8 cellular contexts compared by ENCODE assay signal in genomic region chr7:126856691-126857291, GRCh38.
DNase-seq lines count a peak whose midpoint lies in the region; ATAC-seq, FAIRE-seq and TF ChIP-seq lines count a peak whose summit lies in the region.

No MANE protein-coding gene starts in this region.

- DNase-seq in BE2C, result no peak
- DNase-seq in astrocyte (ENCODE audit: low read depth), result no peak
- DNase-seq in uterus, result no peak
- no peak for DNase-seq in naive thymus-derived CD4-positive, alpha-beta T cell
- no peak for DNase-seq in retina

- no peaks in the 10 kb centered on the region for H4K20me1 ChIP-seq in astrocyte (ENCODE audit: insufficient read depth, low read length)

- FAIRE-seq in astrocyte (lab: Jason Lieb, UNC), result peak; percentile 39

- peak; percentile 64 for ATAC-seq in GM19025 (IDR thresholded peaks at IDR 0.05; ENCODE audit: low read depth, unreplicated experiment)
- ATAC-seq in HG03354 (IDR thresholded peaks at IDR 0.05; ENCODE audit: poor library complexity, severe bottlenecking, unreplicated experiment), result peak; percentile 85
- ATAC-seq in naive thymus-derived CD4-positive, alpha-beta T cell, result no peak

- H3K9ac ChIP-seq in astrocyte (ENCODE audit: low read length), result no peak overlapping the region

- H3K4me1 Mint-ChIP-seq in astrocyte (ENCODE audit: low read depth, unreplicated experiment), result peaks cover 5% of the 10 kb centered on the region
- H3K4me1 Mint-ChIP-seq in nephron, result no peaks in the 10 kb centered on the region
- no peaks in the 10 kb centered on the region for H3K4me1 Mint-ChIP-seq in naive thymus-derived CD4-positive, alpha-beta T cell

- POLR2A ChIA-PET in naive thymus-derived CD4-positive, alpha-beta T cell (lab: Charles Lee), result no interaction called here

- H3K36me3 ChIP-seq in BE2C, result no peaks in the 10 kb centered on the region
- no peaks in the 10 kb centered on the region for H3K36me3 ChIP-seq in astrocyte (ENCODE audit: insufficient read depth, low read length)
- H3K36me3 ChIP-seq in uterus, result no peaks in the 10 kb centered on the region
- no peaks in the 10 kb centered on the region for H3K36me3 ChIP-seq in naive thymus-derived CD4-positive, alpha-beta T cell (ENCODE audit: control insufficient read depth in 2 of 3, insufficient read depth in 3 of 3, low read length in 3 of 3)

- H3K36me3 Mint-ChIP-seq in astrocyte (ENCODE audit: low read depth, unreplicated experiment) (no peaks in the 10 kb centered on the region), nephron (ENCODE audit: low read depth) (no peaks in the 10 kb centered on the region)
- H3K36me3 Mint-ChIP-seq in naive thymus-derived CD4-positive, alpha-beta T cell, result no peaks in the 10 kb centered on the region

- no peak overlapping the region for H3K4me3 ChIP-seq in BE2C (ENCODE audit: low read depth, low read length)
- no peak overlapping the region for H3K4me3 ChIP-seq in astrocyte (ENCODE audit: insufficient read depth, low read depth, low read length)
- H3K4me3 ChIP-seq in uterus, result no peak overlapping the region
- no peak overlapping the region for H3K4me3 ChIP-seq in naive thymus-derived CD4-positive, alpha-beta T cell (ENCODE audit: low read length)

- H3K4me2 ChIP-seq in astrocyte (ENCODE audit: low read length), result no peak overlapping the region

- peak; percentile 87 for TF ChIP-seq CTCF in BE2C (IDR thresholded peaks at IDR 0.05; ENCODE audit: low read depth, low read length)
- peak; percentile 47 for TF ChIP-seq CTCF in astrocyte (IDR thresholded peaks at IDR 0.05; ENCODE audit: insufficient read depth, low read depth, low read length)
- TF ChIP-seq CTCF in nephron (IDR thresholded peaks at IDR 0.05; ENCODE audit: unreplicated experiment in 3 of 3), result peak; percentile 33 to 55 (median 35)
- no peak for TF ChIP-seq CTCF in uterus (IDR thresholded peaks at IDR 0.05)

- no peaks in the 10 kb centered on the region for H3K4me1 ChIP-seq in BE2C
- no peaks in the 10 kb centered on the region for H3K4me1 ChIP-seq in astrocyte (ENCODE audit: insufficient read depth, low read length)
- no peaks in the 10 kb centered on the region for H3K4me1 ChIP-seq in uterus
- H3K4me1 ChIP-seq in naive thymus-derived CD4-positive, alpha-beta T cell (ENCODE audit: control insufficient read depth in 2 of 2, insufficient read depth in 2 of 2, low read length in 2 of 2), result no peaks in the 10 kb centered on the region

- H3K27ac Mint-ChIP-seq in astrocyte (ENCODE audit: unreplicated experiment) (no peak overlapping the region), nephron (no peak overlapping the region)
- H3K27ac Mint-ChIP-seq in naive thymus-derived CD4-positive, alpha-beta T cell, result no peak overlapping the region

- TF ChIP-seq POLR2A in uterus (IDR thresholded peaks at IDR 0.05), result no peak

- CTCF ChIA-PET in naive thymus-derived CD4-positive, alpha-beta T cell (lab: Charles Lee), result no interaction called here

- H3K9me3 ChIP-seq in BE2C, result no peaks in the 10 kb centered on the region
- H3K9me3 ChIP-seq in astrocyte (ENCODE audit: insufficient read depth, low read depth, low read length), result no peaks in the 10 kb centered on the region
- H3K9me3 ChIP-seq in uterus, result no peaks in the 10 kb centered on the region
- H3K9me3 ChIP-seq in naive thymus-derived CD4-positive, alpha-beta T cell (ENCODE audit: control insufficient read depth in 2 of 3, low read length in 3 of 3), result no peaks in the 10 kb centered on the region

- no peaks in the 10 kb centered on the region for H3K9me3 Mint-ChIP-seq in astrocyte (ENCODE audit: unreplicated experiment)
- H3K9me3 Mint-ChIP-seq in nephron, result no peaks in the 10 kb centered on the region
- peaks cover 0 to 7% (median 0%) of the 10 kb centered on the region in 11 donors for H3K9me3 Mint-ChIP-seq in naive thymus-derived CD4-positive, alpha-beta T cell

- intact Hi-C loops in uterus (cut with DNase I; ENCODE audit: low total_unique reads), result no loop called here
- intact Hi-C loops in naive thymus-derived CD4-positive, alpha-beta T cell (cut with micrococcal nuclease), result no loop called here

- H3K27ac ChIP-seq in astrocyte (ENCODE audit: low read depth, low read length) (no peak overlapping the region), uterus (no peak overlapping the region)
- no peak overlapping the region for H3K27ac ChIP-seq in naive thymus-derived CD4-positive, alpha-beta T cell (ENCODE audit: low read depth, low read length)

- no peaks in the 10 kb centered on the region for H3K27me3 ChIP-seq in BE2C
- no peaks in the 10 kb centered on the region for H3K27me3 ChIP-seq in astrocyte (ENCODE audit: insufficient read depth, low read length)
- H3K27me3 ChIP-seq in uterus, result no peaks in the 10 kb centered on the region
- no peaks in the 10 kb centered on the region for H3K27me3 ChIP-seq in naive thymus-derived CD4-positive, alpha-beta T cell (ENCODE audit: control insufficient read depth in 2 of 2, insufficient read depth in 2 of 2, low read length in 2 of 2)

- H3K4me3 Mint-ChIP-seq in astrocyte (ENCODE audit: unreplicated experiment) (no peak overlapping the region), nephron (no peak overlapping the region)
- H3K4me3 Mint-ChIP-seq in naive thymus-derived CD4-positive, alpha-beta T cell, result no peak overlapping the region

- H3K27me3 Mint-ChIP-seq in astrocyte (ENCODE audit: low read depth, unreplicated experiment), result no peaks in the 10 kb centered on the region
- no peaks in the 10 kb centered on the region for H3K27me3 Mint-ChIP-seq in nephron (ENCODE audit: low read depth)
- H3K27me3 Mint-ChIP-seq in naive thymus-derived CD4-positive, alpha-beta T cell, result peaks cover 0 to 26% (median 5%) of the 10 kb centered on the region in 5 donors

- H2AFZ ChIP-seq in astrocyte (ENCODE audit: low read depth, low read length), result no peak overlapping the region

- no peaks in the 10 kb centered on the region for H3K79me2 ChIP-seq in astrocyte (ENCODE audit: insufficient read depth, low read length)

Comparison
In these comparisons a context has a peak if more than half of its experiments do, and no peak if none do; other contexts are left out.
1. CTCF ChIP-seq: peak in BE2C (single experiment), astrocyte (single experiment) and nephron (3 of 3); none in uterus (0 of 4).